Comparison of ENCODE assay signal across 8 cellular contexts in genomic region chr1:36099681-36100341, GRCh38. TPM values are rescaled to one million over a fixed set of nuclear protein-coding genes. Genes with fewer than 3 reads are reported as not detected.
DNase-seq lines count a peak whose midpoint lies in the region; ATAC-seq, FAIRE-seq and TF ChIP-seq lines count a peak whose summit lies in the region.

No MANE protein-coding gene starts in this region.

- H3K14ac ChIP-seq in neuronal stem cell (ENCODE audit: low read length), result no peak overlapping the region

- no peaks in the 10 kb centered on the region for H3K27me3 ChIP-seq in neuronal stem cell (ENCODE audit: control insufficient read depth in 3 of 3, insufficient read depth in 3 of 3, low read depth in 1 of 3, low read length in 3 of 3)

- H3K4me3 ChIP-seq in fibroblast of pulmonary artery (replicated peaks; ENCODE audit: low read depth, low read length), result no peak overlapping the region
- no peak overlapping the region for H3K4me3 ChIP-seq in neuronal stem cell (ENCODE audit: low read length in 2 of 2)

- H2BK120ac ChIP-seq in neuronal stem cell (ENCODE audit: low read depth, low read length), result peak overlapping the region; percentile 87

- peak overlapping the region; percentile 92 for H2AK5ac ChIP-seq in neuronal stem cell (ENCODE audit: low read depth, low read length)

- H4K91ac ChIP-seq in neuronal stem cell (ENCODE audit: low read depth, low read length, poor library complexity), result no peak overlapping the region

- H3K4me2 ChIP-seq in neuronal stem cell (ENCODE audit: insufficient read depth, low read length, poor library complexity, severe bottlenecking), result no peak overlapping the region

- no peak for ATAC-seq in GM18519 (IDR thresholded peaks at IDR 0.05; ENCODE audit: low FRiP score, unreplicated experiment)

- peak; percentile 85 for TF ChIP-seq CTCF in fibroblast of pulmonary artery (IDR thresholded peaks at IDR 0.05; ENCODE audit: low read length, missing control alignments)

- H2BK5ac ChIP-seq in neuronal stem cell (ENCODE audit: low read length), result peak overlapping the region; percentile 66

- H2AFZ ChIP-seq in neuronal stem cell (ENCODE audit: low read length), result peak overlapping the region; percentile 76

- H3K36me3 ChIP-seq in neuronal stem cell (replicated peaks in 1 of 2; ENCODE audit: control insufficient read depth in 2 of 2, insufficient read depth in 2 of 2, low read length in 2 of 2), result peaks cover 5 to 18% of the 10 kb centered on the region in 2 donors

- no peak overlapping the region for H2BK15ac ChIP-seq in neuronal stem cell (ENCODE audit: low read length)

- no peaks in the 10 kb centered on the region for H3K9me3 ChIP-seq in neuronal stem cell (replicated peaks in 1 of 2; ENCODE audit: control insufficient read depth in 2 of 2, insufficient read depth in 1 of 2, low read depth in 1 of 2, low read length in 2 of 2)

- H2BK12ac ChIP-seq in neuronal stem cell (ENCODE audit: low read length), result peak overlapping the region; percentile 73

- H4K8ac ChIP-seq in neuronal stem cell (ENCODE audit: low read depth, low read length), result no peak overlapping the region

- H3K27ac ChIP-seq in neuronal stem cell (replicated peaks; ENCODE audit: low read length), result no peak overlapping the region
- peak overlapping the region; percentile 35 for H3K27ac ChIP-seq in substantia nigra (ENCODE audit: low read depth, low read length, poor library complexity, severe bottlenecking)

- FAIRE-seq in HTR-8/SVneo (lab: Jason Lieb, UNC), result peak; percentile 83

- H3K4ac ChIP-seq in neuronal stem cell (ENCODE audit: low read length), result no peak overlapping the region

- peaks cover 2% of the 10 kb centered on the region for H3K79me1 ChIP-seq in neuronal stem cell (ENCODE audit: low read depth, low read length)

- no CpG with 5 or more reads among the region's 18 CpGs for WGBS in neuronal stem cell (ENCODE audit: extremely low coverage in 2 of 2, insufficient read length in 2 of 2, insufficient replicate concordance in 1 of 2), 2 donors

- no peak overlapping the region for H3K9ac ChIP-seq in neuronal stem cell (ENCODE audit: low read depth, low read length, poor library complexity)

- H3K23ac ChIP-seq in neuronal stem cell (ENCODE audit: low read depth, low read length, poor library complexity), result peak overlapping the region; percentile 39

- peaks cover 0 to 8% of the 10 kb centered on the region in 2 donors for H3K4me1 ChIP-seq in neuronal stem cell (ENCODE audit: control insufficient read depth in 2 of 2, insufficient read depth in 1 of 2, low read depth in 1 of 2, low read length in 2 of 2)

- DNase-seq in DMS 273 treated with DMSO at 0.1 percent for 48 hours (lab: John Stamatoyannopoulos, UW) (peak; percentile 34), HTR-8/SVneo (ENCODE audit: insufficient read length, low spot score) (peak; percentile 79), RKO (ENCODE audit: low spot score) (peak; percentile 56), fibroblast of pulmonary artery (ENCODE audit: low read depth) (peak; percentile 80), neuronal stem cell (ENCODE audit: low spot score) (peak; percentile 81), substantia nigra (lab: John Stamatoyannopoulos, UW) (peak in 39 of 49 donors; percentile 20 to 82 (median 59))
- peak; percentile 56 for DNase-seq in activated T-helper 1 cell treated with anti-CD3 and anti-CD28 coated beads, Interleukin-2, amount 50 U/mL, for 16 hours (ENCODE audit: low read depth in 1 of 2, low spot score in 1 of 2)

- no peak overlapping the region for H3K18ac ChIP-seq in neuronal stem cell (ENCODE audit: low read length)

RNA-seq across cellular contexts. Expression of gene ADPRS, which starts 11.1 kb away (rescaled TPM):
- polyA plus RNA-seq in neuronal stem cell (2013, experiment 1 of 2), result 16.0 TPM
- polyA plus RNA-seq in neuronal stem cell (2013, experiment 2 of 2), result 16.7 TPM

RNA-seq across cellular contexts. Expression of gene TEKT2, which starts 15.9 kb away (rescaled TPM):
- polyA plus RNA-seq in neuronal stem cell (2013, experiment 1 of 2), result 8.2 TPM
- 8.4 TPM for polyA plus RNA-seq in neuronal stem cell (2013, experiment 2 of 2)

RNA-seq across cellular contexts. Expression of gene COL8A2, which starts 25.2 kb away (rescaled TPM):
- polyA plus RNA-seq in neuronal stem cell (2013, experiment 1 of 2), result 0.01 TPM
- 0.01 TPM for polyA plus RNA-seq in neuronal stem cell (2013, experiment 2 of 2)

RNA-seq across cellular contexts. Expression of gene TRAPPC3, which starts 49.5 kb away (rescaled TPM):
- 49.3 TPM for polyA plus RNA-seq in neuronal stem cell (2013, experiment 1 of 2)
- 51.1 TPM for polyA plus RNA-seq in neuronal stem cell (2013, experiment 2 of 2)

RNA-seq across cellular contexts. Expression of gene MAP7D1, which starts 56.1 kb away (rescaled TPM):
- 101 TPM for polyA plus RNA-seq in neuronal stem cell (2013, experiment 1 of 2)
- polyA plus RNA-seq in neuronal stem cell (2013, experiment 2 of 2), result 97.7 TPM
